ENCODE assay signal across 8 cellular contexts in the genomic region with DNA sequence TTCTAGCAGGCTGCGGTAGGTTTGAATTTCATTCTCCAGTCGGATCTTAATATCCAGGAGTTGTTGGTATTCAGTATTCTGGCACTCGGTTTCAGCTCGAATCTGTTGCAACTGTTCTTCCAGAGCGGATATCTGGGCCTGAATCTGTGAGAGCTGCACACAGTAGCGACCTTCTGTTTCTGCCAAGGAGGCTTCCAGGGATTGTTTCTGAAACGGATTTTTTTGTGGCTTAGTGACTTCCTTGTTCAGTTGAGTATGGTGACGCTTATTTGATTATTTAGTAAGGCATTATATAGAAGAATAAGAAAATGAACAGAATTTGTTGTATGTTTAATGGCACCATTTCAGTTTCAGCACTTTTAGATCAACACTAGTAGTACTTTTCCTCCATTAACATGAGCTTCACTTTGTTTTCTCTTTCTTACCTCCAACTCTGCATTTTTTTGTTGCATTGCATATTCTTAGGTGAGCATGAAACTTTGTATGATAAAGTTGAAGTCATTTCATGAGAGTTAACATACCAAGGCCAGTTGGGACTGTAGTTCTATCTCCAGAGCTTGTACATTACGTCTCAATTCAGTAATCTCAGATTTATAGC. TPM values are rescaled to one million over a fixed set of nuclear protein-coding genes. Genes with fewer than 3 reads are reported as not detected.
DNase-seq lines count a peak whose midpoint lies in the region; ATAC-seq and TF ChIP-seq lines count a peak whose summit lies in the region.

No MANE protein-coding gene starts in this region.

- TF ChIP-seq CTCF in CD4-positive, alpha-beta T cell (IDR thresholded peaks at IDR 0.05): no peak
- TF ChIP-seq CTCF in choroid plexus epithelial cell (conservative IDR thresholded peaks at IDR 0.05; ENCODE audit: low read depth, low read length): no peak

- POLR2A ChIA-PET in CD4-positive, alpha-beta T cell (lab: Charles Lee): interaction anchor here (1.1 to 2.9 kb wide), 8 partner anchors 8 to 1198 kb away, joined by 3 to 70 read pairs (median 7); a partner anchor contains a TSS

- no peaks in the 10 kb centered on the region for H3K4me1 ChIP-seq in urinary bladder (ENCODE audit: insufficient read depth)

- no peaks in the 10 kb centered on the region for H3K27me3 ChIP-seq in CD4-positive, alpha-beta T cell (ENCODE audit: control insufficient read depth, insufficient read depth, low read length)

- no peak for DNase-seq in CD4-positive, alpha-beta T cell
- DNase-seq in M059J (ENCODE audit: low read depth) (peak; percentile 5), choroid plexus epithelial cell (ENCODE audit: low read depth) (peak; percentile 45), lung microvascular endothelial cell (ENCODE audit: low read depth in 2 of 2) (peak; percentile 10 to 52)

- H3K27me3 Mint-ChIP-seq in CD4-positive, alpha-beta T cell: peaks cover 8% of the 10 kb centered on the region

- H3K4me3 ChIP-seq in choroid plexus epithelial cell (ENCODE audit: low read depth, low read length) (peak overlapping the region; percentile 67), urinary bladder (ENCODE audit: low read depth, low read length) (peak overlapping the region; percentile 71)

- 39% methylated on average over 9 of the region's 9 CpGs for WGBS in urinary bladder

- intact Hi-C loops in CD4-positive, alpha-beta T cell (cut with DNase I, micrococcal nuclease): loop anchor here in 1 of 2 experiments (2.0 to 5.0 kb wide), 3 partner anchors 869 to 1198 kb away; a partner anchor contains a TSS

- peak overlapping the region; percentile 62 for H3K27ac ChIP-seq in CD4-positive, alpha-beta T cell (ENCODE audit: low read depth, low read length)
- H3K27ac ChIP-seq in urinary bladder (ENCODE audit: low read depth): peak overlapping the region; percentile 64

- peak overlapping the region; percentile 84 for H3K4me3 Mint-ChIP-seq in CD4-positive, alpha-beta T cell

- H3K36me3 Mint-ChIP-seq in CD4-positive, alpha-beta T cell (ENCODE audit: low read depth): peaks cover 24% of the 10 kb centered on the region

- CTCF ChIA-PET in CD4-positive, alpha-beta T cell (lab: Charles Lee): interaction anchor here (0.6 to 2.2 kb wide), 3 partner anchors 843 to 1033 kb away, joined by 3 to 7 read pairs (median 4); no protein-coding TSS in a partner anchor

- H3K9me3 ChIP-seq in CD4-positive, alpha-beta T cell (ENCODE audit: control insufficient read depth, low read length): no peaks in the 10 kb centered on the region

- H3K36me3 ChIP-seq in urinary bladder (ENCODE audit: insufficient read depth): no peaks in the 10 kb centered on the region

- H3K4me1 Mint-ChIP-seq in CD4-positive, alpha-beta T cell (ENCODE audit: low read depth): peaks cover 33% of the 10 kb centered on the region

- peaks cover 2% of the 10 kb centered on the region for H3K9me3 Mint-ChIP-seq in CD4-positive, alpha-beta T cell

- ATAC-seq in CD4-positive, alpha-beta T cell (ENCODE audit: poor library complexity): no peak
- ATAC-seq in GM21367 (IDR thresholded peaks at IDR 0.05; ENCODE audit: unreplicated experiment) (no peak), HG03457 (IDR thresholded peaks at IDR 0.05; ENCODE audit: unreplicated experiment) (no peak), HG02884 (IDR thresholded peaks at IDR 0.05; ENCODE audit: unreplicated experiment) (no peak)

- H3K27ac Mint-ChIP-seq in CD4-positive, alpha-beta T cell: peak overlapping the region; percentile 89

RNA-seq across cellular contexts. Expression of a gene that starts 2.8 kb away (rescaled TPM):
- total RNA-seq in CD4-positive, alpha-beta T cell: 10 to 100 TPM; 32.2 to 37.1 TPM
- total RNA-seq in M059J (2014; rRNA removed; shearing (Covaris generic)): 42.0 and 66.9 TPM in 2 replicates
- total RNA-seq in lung microvascular endothelial cell: 1.6 and 3.3 TPM in 2 replicates
- 4.8 TPM for total RNA-seq in urinary bladder
- polyA plus RNA-seq in urinary bladder: 21.5 TPM

RNA-seq across cellular contexts. Expression of a gene that starts 19.9 kb away (rescaled TPM):
- total RNA-seq in CD4-positive, alpha-beta T cell: not detected
- not detected in 2 replicates for total RNA-seq in M059J (2014; rRNA removed; shearing (Covaris generic))
- total RNA-seq in lung microvascular endothelial cell (not detected in 2 replicates), urinary bladder (not detected)
- not detected for polyA plus RNA-seq in urinary bladder

RNA-seq across cellular contexts. Expression of a gene that starts 37.3 kb away (rescaled TPM):
- not detected for total RNA-seq in CD4-positive, alpha-beta T cell
- not detected in 2 replicates for total RNA-seq in M059J (2014; rRNA removed; shearing (Covaris generic))
- not detected in 2 replicates for total RNA-seq in lung microvascular endothelial cell
- total RNA-seq in urinary bladder: not detected
- polyA plus RNA-seq in urinary bladder: not detected

RNA-seq across cellular contexts. Expression of a gene that starts 47.4 kb away (rescaled TPM):
- total RNA-seq in CD4-positive, alpha-beta T cell: not detected
- not detected in 2 replicates for total RNA-seq in M059J (2014; rRNA removed; shearing (Covaris generic))
- total RNA-seq in lung microvascular endothelial cell (not detected in 2 replicates), urinary bladder (not detected)
- not detected for polyA plus RNA-seq in urinary bladder

RNA-seq across cellular contexts. Expression of a gene that starts 47.6 kb away (rescaled TPM):
- not detected for total RNA-seq in CD4-positive, alpha-beta T cell
- total RNA-seq in M059J (2014; rRNA removed; shearing (Covaris generic)): not detected in 2 replicates
- total RNA-seq in lung microvascular endothelial cell (not detected in 2 replicates), urinary bladder (not detected)
- not detected for polyA plus RNA-seq in urinary bladder

Comparison
In these comparisons a context has a peak if more than half of its experiments do, and no peak if none do; other contexts are left out.
1. DNase-seq: peak in M059J (single experiment), choroid plexus epithelial cell (single experiment) and lung microvascular endothelial cell (2 of 2); none in CD4-positive, alpha-beta T cell (0 of 10).